In genomic region chr4:138972956-138973819, GRCh38 we compare ENCODE assay signal across 14 cellular contexts. TPM values are rescaled to one million over a fixed set of nuclear protein-coding genes. Genes with fewer than 3 reads are reported as not detected.
DNase-seq lines count a peak whose midpoint lies in the region; ATAC-seq and TF ChIP-seq lines count a peak whose summit lies in the region.
"Had no signal": no experiment of that assay in that cellular context is flagged by ENCODE, and none has a peak within 500 bp of the region (broad histone marks: within the 10 kb centered on the region; RNA-seq: fewer than 3 reads in every experiment).

No MANE protein-coding gene starts in this region.

- H3K4me3 Mint-ChIP-seq in endothelial cell (ENCODE audit: unreplicated experiment), result no peak overlapping the region

- no peaks in the 10 kb centered on the region for H3K36me3 Mint-ChIP-seq in endothelial cell (ENCODE audit: low read depth, unreplicated experiment)

- H3K9me3 ChIP-seq in iPS-18a (ENCODE audit: control insufficient read depth, low read depth, low read length), result no peaks in the 10 kb centered on the region
- H3K9me3 ChIP-seq: adrenal gland had no signal

- H3K4me1 Mint-ChIP-seq in endothelial cell (ENCODE audit: unreplicated experiment), result peaks cover 8% of the 10 kb centered on the region

- peaks cover 33% of the 10 kb centered on the region for H3K4me1 ChIP-seq in iPS-18a (ENCODE audit: control insufficient read depth, low read depth, low read length)
- H3K4me1 ChIP-seq: adrenal gland had no signal

- no peak for TF ChIP-seq CTCF in endothelial cell (IDR thresholded peaks at IDR 0.05; ENCODE audit: unreplicated experiment)

- H3K9me3 Mint-ChIP-seq in endothelial cell (ENCODE audit: unreplicated experiment), result no peaks in the 10 kb centered on the region

- peaks cover 3% of the 10 kb centered on the region for H3K27me3 Mint-ChIP-seq in endothelial cell (ENCODE audit: unreplicated experiment)

- no peak overlapping the region for H3K4me3 ChIP-seq in H7 (ENCODE audit: insufficient read depth, low read depth, low read length)
- peak overlapping the region; percentile 39 for H3K4me3 ChIP-seq in iPS-18a (ENCODE audit: low read length)
- H3K4me3 ChIP-seq: adrenal gland had no signal

- H3K36me3 ChIP-seq in H7 (replicated peaks; ENCODE audit: control insufficient read depth, insufficient read depth, low read length), result no peaks in the 10 kb centered on the region
- no peaks in the 10 kb centered on the region for H3K36me3 ChIP-seq in iPS-18a (ENCODE audit: control insufficient read depth, low read depth, low read length)
- H3K36me3 ChIP-seq: adrenal gland had no signal

- H3K27ac ChIP-seq in iPS-18a (ENCODE audit: low read length), result peak overlapping the region; percentile 88
- H3K27ac ChIP-seq: adrenal gland had no signal

- no peak for ATAC-seq in HG02798 (IDR thresholded peaks at IDR 0.05; ENCODE audit: poor library complexity, unreplicated experiment)

- no peak overlapping the region for H3K27ac Mint-ChIP-seq in endothelial cell (ENCODE audit: unreplicated experiment)

- DNase-seq in AG20443 (ENCODE audit: low spot score) (peak; percentile 11), H7 (peak; percentile 36), NCI-H524 treated with DMSO at 0.1 percent for 48 hours (lab: John Stamatoyannopoulos, UW) (peak; percentile 11), endothelial cell (ENCODE audit: low spot score) (no peak)
- no peak for DNase-seq in stimulated activated CD4-positive, alpha-beta T cell treated with anti-CD3 and anti-CD28 coated beads, Interleukin-12 subunit alpha, Interleukin-12 subunit beta, amount 100 ng/mL, for 4 hours
- DNase-seq in activated effector memory CD4-positive, alpha-beta T cell treated with anti-CD3 and anti-CD28 coated beads, Interleukin-2, amount 50 U/mL, for 16 hours, result no peak
- DNase-seq: activated CD4-positive, CD25-positive, alpha-beta regulatory T cell; cortex of kidney; GOT3; stimulated activated CD4-positive, alpha-beta T cell treated with anti-CD3 and anti-CD28 coated beads, Interleukin-4, amount 100 ng/mL, for 24 hours; stimulated activated naive CD4-positive, alpha-beta T cell had no signal

- H3K27me3 ChIP-seq in H7 (ENCODE audit: control insufficient read depth, insufficient read depth, low read length), result no peaks in the 10 kb centered on the region
- no peaks in the 10 kb centered on the region for H3K27me3 ChIP-seq in iPS-18a (ENCODE audit: control insufficient read depth, insufficient read depth, low read length)
- H3K27me3 ChIP-seq: adrenal gland had no signal

- peak overlapping the region; percentile 46 for H3K9ac ChIP-seq in iPS-18a (ENCODE audit: low read length)

RNA-seq across cellular contexts. Expression of gene NOCT, which starts 42.4 kb away (rescaled TPM):
- 81.1 and 82.5 TPM in 2 replicates for total RNA-seq in H7 (2014; rRNA removed; shearing (Covaris generic))
- 9.3 TPM for total RNA-seq in endothelial cell (ENCODE audit: unreplicated experiment)

Comparison
In these comparisons a context has a peak if more than half of its experiments do, and no peak if none do; other contexts are left out.
1. DNase-seq: peak in AG20443 (single experiment), H7 (single experiment) and NCI-H524 treated with DMSO at 0.1 percent for 48 hours (single experiment); none in stimulated activated CD4-positive, alpha-beta T cell treated with anti-CD3 and anti-CD28 coated beads, Interleukin-12 subunit alpha, Interleukin-12 subunit beta, amount 100 ng/mL, for 4 hours (single experiment), activated effector memory CD4-positive, alpha-beta T cell treated with anti-CD3 and anti-CD28 coated beads, Interleukin-2, amount 50 U/mL, for 16 hours (single experiment) and endothelial cell (single experiment).